In the genomic region with DNA sequence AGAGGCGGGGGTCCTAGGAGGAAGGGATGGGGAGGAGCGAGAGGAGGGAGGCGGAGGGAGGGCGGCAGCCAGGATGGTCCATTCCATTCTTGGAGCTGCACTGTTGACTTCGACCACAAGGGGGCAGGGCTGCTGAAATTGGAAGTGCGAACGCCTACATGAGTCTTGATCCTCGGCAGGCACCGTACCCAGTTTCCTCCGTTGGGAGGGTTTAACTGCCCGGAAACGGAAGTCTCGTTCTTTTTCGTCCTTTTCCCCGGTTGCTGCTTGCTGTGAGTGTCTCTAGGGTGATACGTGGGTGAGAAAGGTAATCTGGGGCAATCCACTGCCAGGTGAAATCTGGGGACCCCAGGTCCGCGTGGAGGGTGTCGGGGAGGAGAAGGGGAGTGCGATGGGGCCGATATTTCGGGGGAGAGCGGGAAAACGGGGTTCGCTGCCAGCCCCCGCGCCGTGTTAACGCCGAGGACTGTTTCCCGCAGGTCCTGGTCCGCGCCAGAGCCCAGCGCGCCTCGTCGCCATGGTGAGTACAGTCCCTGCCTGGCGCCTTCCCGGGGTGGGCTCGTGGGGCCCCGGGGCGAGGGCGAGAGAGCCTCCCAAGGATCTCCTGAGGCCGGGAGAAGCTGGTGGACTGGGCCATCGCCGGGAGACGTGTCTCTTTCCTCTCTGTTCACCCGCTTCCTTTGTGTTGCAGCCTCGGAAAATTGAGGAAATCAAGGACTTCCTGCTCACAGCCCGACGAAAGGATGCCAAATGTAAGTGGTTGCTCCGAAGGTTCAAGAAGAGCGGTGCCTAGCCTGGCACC, we compare ENCODE assay signal across 1 cellular context.
A peak's percentile ranks its signal among the peaks of the same experiment; 100 is the strongest.
TF ChIP-seq lines count a peak whose summit lies in the region.

A gene (plus strand): TSS at position 240 of the 802 bp plus-strand sequence. CDS start 278 bp downstream, at position 518.

TF ChIP-seq in K562, 482 proteins besides CTCF, POLR2A, EP300 and RAD21 (continued from another document and continues in another):
- TF ChIP-seq, protein P1, sequence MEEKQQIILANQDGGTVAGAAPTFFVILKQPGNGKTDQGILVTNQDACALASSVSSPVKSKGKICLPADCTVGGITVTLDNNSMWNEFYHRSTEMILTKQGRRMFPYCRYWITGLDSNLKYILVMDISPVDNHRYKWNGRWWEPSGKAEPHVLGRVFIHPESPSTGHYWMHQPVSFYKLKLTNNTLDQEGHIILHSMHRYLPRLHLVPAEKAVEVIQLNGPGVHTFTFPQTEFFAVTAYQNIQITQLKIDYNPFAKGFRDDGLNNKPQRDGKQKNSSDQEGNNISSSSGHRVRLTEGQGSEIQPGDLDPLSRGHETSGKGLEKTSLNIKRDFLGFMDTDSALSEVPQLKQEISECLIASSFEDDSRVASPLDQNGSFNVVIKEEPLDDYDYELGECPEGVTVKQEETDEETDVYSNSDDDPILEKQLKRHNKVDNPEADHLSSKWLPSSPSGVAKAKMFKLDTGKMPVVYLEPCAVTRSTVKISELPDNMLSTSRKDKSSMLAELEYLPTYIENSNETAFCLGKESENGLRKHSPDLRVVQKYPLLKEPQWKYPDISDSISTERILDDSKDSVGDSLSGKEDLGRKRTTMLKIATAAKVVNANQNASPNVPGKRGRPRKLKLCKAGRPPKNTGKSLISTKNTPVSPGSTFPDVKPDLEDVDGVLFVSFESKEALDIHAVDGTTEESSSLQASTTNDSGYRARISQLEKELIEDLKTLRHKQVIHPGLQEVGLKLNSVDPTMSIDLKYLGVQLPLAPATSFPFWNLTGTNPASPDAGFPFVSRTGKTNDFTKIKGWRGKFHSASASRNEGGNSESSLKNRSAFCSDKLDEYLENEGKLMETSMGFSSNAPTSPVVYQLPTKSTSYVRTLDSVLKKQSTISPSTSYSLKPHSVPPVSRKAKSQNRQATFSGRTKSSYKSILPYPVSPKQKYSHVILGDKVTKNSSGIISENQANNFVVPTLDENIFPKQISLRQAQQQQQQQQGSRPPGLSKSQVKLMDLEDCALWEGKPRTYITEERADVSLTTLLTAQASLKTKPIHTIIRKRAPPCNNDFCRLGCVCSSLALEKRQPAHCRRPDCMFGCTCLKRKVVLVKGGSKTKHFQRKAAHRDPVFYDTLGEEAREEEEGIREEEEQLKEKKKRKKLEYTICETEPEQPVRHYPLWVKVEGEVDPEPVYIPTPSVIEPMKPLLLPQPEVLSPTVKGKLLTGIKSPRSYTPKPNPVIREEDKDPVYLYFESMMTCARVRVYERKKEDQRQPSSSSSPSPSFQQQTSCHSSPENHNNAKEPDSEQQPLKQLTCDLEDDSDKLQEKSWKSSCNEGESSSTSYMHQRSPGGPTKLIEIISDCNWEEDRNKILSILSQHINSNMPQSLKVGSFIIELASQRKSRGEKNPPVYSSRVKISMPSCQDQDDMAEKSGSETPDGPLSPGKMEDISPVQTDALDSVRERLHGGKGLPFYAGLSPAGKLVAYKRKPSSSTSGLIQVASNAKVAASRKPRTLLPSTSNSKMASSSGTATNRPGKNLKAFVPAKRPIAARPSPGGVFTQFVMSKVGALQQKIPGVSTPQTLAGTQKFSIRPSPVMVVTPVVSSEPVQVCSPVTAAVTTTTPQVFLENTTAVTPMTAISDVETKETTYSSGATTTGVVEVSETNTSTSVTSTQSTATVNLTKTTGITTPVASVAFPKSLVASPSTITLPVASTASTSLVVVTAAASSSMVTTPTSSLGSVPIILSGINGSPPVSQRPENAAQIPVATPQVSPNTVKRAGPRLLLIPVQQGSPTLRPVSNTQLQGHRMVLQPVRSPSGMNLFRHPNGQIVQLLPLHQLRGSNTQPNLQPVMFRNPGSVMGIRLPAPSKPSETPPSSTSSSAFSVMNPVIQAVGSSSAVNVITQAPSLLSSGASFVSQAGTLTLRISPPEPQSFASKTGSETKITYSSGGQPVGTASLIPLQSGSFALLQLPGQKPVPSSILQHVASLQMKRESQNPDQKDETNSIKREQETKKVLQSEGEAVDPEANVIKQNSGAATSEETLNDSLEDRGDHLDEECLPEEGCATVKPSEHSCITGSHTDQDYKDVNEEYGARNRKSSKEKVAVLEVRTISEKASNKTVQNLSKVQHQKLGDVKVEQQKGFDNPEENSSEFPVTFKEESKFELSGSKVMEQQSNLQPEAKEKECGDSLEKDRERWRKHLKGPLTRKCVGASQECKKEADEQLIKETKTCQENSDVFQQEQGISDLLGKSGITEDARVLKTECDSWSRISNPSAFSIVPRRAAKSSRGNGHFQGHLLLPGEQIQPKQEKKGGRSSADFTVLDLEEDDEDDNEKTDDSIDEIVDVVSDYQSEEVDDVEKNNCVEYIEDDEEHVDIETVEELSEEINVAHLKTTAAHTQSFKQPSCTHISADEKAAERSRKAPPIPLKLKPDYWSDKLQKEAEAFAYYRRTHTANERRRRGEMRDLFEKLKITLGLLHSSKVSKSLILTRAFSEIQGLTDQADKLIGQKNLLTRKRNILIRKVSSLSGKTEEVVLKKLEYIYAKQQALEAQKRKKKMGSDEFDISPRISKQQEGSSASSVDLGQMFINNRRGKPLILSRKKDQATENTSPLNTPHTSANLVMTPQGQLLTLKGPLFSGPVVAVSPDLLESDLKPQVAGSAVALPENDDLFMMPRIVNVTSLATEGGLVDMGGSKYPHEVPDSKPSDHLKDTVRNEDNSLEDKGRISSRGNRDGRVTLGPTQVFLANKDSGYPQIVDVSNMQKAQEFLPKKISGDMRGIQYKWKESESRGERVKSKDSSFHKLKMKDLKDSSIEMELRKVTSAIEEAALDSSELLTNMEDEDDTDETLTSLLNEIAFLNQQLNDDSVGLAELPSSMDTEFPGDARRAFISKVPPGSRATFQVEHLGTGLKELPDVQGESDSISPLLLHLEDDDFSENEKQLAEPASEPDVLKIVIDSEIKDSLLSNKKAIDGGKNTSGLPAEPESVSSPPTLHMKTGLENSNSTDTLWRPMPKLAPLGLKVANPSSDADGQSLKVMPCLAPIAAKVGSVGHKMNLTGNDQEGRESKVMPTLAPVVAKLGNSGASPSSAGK (IDR thresholded peaks at IDR 0.05) = peak; percentile 54
- TF ChIP-seq SMAD2 (IDR thresholded peaks at IDR 0.05; ENCODE audit: low read depth, low read length) (no peak), CBX5 (IDR thresholded peaks at IDR 0.05; ENCODE audit: borderline replicate concordance, low read depth) (no peak), RHOXF2B (CRISPR knock-in tag; conservative IDR thresholded peaks at IDR 0.05) (no peak), NONO (IDR thresholded peaks at IDR 0.05; ENCODE audit: low read depth in 2 of 2, low read length in 1 of 2) (peak in 1 of 2 experiments; percentile 72; a peak in 1 of 4 replicates), MXI1 (IDR thresholded peaks at IDR 0.05; ENCODE audit: low read depth, low read length) (no peak), ZNF197 (CRISPR knock-in tag; IDR thresholded peaks at IDR 0.05; ENCODE audit: low read depth) (no peak), NR4A1 (CRISPR knock-in tag; IDR thresholded peaks at IDR 0.05) (no peak), NR4A1 (tag; IDR thresholded peaks at IDR 0.05) (peak; percentile 56; the same call in 1 of the 2 replicates), FOXJ3 (CRISPR knock-in tag; IDR thresholded peaks at IDR 0.05) (no peak), KLF1 (tag; IDR thresholded peaks at IDR 0.05) (no peak), POLR3G (IDR thresholded peaks at IDR 0.05; ENCODE audit: extremely low read depth, insufficient read length, insufficient replicate concordance) (no peak), IRF2 (CRISPR knock-in tag; IDR thresholded peaks at IDR 0.05) (no peak), NFE2 (IDR thresholded peaks at IDR 0.05; ENCODE audit: low read depth) (no peak), OTX1 (CRISPR knock-in tag; IDR thresholded peaks at IDR 0.05) (peak; percentile 78), HIVEP1 (CRISPR knock-in tag; IDR thresholded peaks at IDR 0.05) (no peak), ZNF239 (CRISPR knock-in tag; IDR thresholded peaks at IDR 0.05) (no peak), EGR1 (conservative IDR thresholded peaks at IDR 0.05) (peak; percentile 83), SLC30A9 (CRISPR knock-in tag; IDR thresholded peaks at IDR 0.05) (no peak), ZNF586 (CRISPR knock-in tag; conservative IDR thresholded peaks at IDR 0.05) (no peak), TRIM28 (IDR thresholded peaks at IDR 0.05) (no peak), SREBF1 (IDR thresholded peaks at IDR 0.05; ENCODE audit: borderline replicate concordance, low read depth, low read length) (no peak), KDM2B (CRISPR knock-in tag; IDR thresholded peaks at IDR 0.05) (no peak)
- TF ChIP-seq, protein P2, sequence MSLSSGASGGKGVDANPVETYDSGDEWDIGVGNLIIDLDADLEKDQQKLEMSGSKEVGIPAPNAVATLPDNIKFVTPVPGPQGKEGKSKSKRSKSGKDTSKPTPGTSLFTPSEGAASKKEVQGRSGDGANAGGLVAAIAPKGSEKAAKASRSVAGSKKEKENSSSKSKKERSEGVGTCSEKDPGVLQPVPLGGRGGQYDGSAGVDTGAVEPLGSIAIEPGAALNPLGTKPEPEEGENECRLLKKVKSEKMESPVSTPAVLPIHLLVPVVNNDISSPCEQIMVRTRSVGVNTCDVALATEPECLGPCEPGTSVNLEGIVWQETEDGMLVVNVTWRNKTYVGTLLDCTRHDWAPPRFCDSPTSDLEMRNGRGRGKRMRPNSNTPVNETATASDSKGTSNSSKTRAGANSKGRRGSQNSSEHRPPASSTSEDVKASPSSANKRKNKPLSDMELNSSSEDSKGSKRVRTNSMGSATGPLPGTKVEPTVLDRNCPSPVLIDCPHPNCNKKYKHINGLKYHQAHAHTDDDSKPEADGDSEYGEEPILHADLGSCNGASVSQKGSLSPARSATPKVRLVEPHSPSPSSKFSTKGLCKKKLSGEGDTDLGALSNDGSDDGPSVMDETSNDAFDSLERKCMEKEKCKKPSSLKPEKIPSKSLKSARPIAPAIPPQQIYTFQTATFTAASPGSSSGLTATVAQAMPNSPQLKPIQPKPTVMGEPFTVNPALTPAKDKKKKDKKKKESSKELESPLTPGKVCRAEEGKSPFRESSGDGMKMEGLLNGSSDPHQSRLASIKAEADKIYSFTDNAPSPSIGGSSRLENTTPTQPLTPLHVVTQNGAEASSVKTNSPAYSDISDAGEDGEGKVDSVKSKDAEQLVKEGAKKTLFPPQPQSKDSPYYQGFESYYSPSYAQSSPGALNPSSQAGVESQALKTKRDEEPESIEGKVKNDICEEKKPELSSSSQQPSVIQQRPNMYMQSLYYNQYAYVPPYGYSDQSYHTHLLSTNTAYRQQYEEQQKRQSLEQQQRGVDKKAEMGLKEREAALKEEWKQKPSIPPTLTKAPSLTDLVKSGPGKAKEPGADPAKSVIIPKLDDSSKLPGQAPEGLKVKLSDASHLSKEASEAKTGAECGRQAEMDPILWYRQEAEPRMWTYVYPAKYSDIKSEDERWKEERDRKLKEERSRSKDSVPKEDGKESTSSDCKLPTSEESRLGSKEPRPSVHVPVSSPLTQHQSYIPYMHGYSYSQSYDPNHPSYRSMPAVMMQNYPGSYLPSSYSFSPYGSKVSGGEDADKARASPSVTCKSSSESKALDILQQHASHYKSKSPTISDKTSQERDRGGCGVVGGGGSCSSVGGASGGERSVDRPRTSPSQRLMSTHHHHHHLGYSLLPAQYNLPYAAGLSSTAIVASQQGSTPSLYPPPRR (CRISPR knock-in tag; IDR thresholded peaks at IDR 0.05; ENCODE audit: borderline replicate concordance) = no peak
- TF ChIP-seq, protein P3, sequence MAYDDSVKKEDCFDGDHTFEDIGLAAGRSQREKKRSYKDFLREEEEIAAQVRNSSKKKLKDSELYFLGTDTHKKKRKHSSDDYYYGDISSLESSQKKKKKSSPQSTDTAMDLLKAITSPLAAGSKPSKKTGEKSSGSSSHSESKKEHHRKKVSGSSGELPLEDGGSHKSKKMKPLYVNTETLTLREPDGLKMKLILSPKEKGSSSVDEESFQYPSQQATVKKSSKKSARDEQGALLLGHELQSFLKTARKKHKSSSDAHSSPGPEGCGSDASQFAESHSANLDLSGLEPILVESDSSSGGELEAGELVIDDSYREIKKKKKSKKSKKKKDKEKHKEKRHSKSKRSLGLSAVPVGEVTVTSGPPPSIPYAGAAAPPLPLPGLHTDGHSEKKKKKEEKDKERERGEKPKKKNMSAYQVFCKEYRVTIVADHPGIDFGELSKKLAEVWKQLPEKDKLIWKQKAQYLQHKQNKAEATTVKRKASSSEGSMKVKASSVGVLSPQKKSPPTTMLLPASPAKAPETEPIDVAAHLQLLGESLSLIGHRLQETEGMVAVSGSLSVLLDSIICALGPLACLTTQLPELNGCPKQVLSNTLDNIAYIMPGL (CRISPR knock-in tag; IDR thresholded peaks at IDR 0.05) = peak; percentile 76; the same call in 1 of the 2 replicates
- TF ChIP-seq, protein P4, sequence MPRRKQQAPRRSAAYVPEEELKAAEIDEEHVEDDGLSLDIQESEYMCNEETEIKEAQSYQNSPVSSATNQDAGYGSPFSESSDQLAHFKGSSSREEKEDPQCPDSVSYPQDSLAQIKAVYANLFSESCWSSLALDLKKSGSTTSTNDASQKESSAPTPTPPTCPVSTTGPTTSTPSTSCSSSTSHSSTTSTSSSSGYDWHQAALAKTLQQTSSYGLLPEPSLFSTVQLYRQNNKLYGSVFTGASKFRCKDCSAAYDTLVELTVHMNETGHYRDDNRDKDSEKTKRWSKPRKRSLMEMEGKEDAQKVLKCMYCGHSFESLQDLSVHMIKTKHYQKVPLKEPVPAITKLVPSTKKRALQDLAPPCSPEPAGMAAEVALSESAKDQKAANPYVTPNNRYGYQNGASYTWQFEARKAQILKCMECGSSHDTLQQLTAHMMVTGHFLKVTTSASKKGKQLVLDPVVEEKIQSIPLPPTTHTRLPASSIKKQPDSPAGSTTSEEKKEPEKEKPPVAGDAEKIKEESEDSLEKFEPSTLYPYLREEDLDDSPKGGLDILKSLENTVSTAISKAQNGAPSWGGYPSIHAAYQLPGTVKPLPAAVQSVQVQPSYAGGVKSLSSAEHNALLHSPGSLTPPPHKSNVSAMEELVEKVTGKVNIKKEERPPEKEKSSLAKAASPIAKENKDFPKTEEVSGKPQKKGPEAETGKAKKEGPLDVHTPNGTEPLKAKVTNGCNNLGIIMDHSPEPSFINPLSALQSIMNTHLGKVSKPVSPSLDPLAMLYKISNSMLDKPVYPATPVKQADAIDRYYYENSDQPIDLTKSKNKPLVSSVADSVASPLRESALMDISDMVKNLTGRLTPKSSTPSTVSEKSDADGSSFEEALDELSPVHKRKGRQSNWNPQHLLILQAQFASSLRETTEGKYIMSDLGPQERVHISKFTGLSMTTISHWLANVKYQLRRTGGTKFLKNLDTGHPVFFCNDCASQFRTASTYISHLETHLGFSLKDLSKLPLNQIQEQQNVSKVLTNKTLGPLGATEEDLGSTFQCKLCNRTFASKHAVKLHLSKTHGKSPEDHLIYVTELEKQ (CRISPR knock-in tag; IDR thresholded peaks at IDR 0.05) = no peak
